Comparison of ENCODE assay signal across 18 cellular contexts in genomic region chr14:85688024-85688423, GRCh38.
DNase-seq lines count a peak whose midpoint lies in the region; ATAC-seq and TF ChIP-seq lines count a peak whose summit lies in the region.
"Had no signal": no experiment of that assay in that cellular context is flagged by ENCODE, and none has a peak within 500 bp of the region (broad histone marks: within the 10 kb centered on the region; RNA-seq: fewer than 3 reads in every experiment).

No MANE protein-coding gene starts in this region.

- no peak overlapping the region for H2AFZ ChIP-seq in osteoblast (ENCODE audit: low read length)

- H3K4me2 ChIP-seq in osteoblast (ENCODE audit: insufficient read depth, low read length) = no peak overlapping the region

- H3K27ac ChIP-seq in osteoblast (ENCODE audit: low read depth, low read length) (no peak overlapping the region), RWPE1 (no peak overlapping the region)
- H3K27ac ChIP-seq: colonic mucosa, thyroid gland had no signal

- ATAC-seq in GM21619 (IDR thresholded peaks at IDR 0.05; ENCODE audit: unreplicated experiment) (no peak), HG03378 (IDR thresholded peaks at IDR 0.05; ENCODE audit: unreplicated experiment) (no peak)
- ATAC-seq: stimulated activated memory B cell treated with anti-CD40 and anti-IgM and Interleukin-4, amounts not matched to agents 10 μg/mL and 1 μg/mL and 100 μg/mL, for 72 hours had no signal

- H3K9me3 ChIP-seq in adipocyte (ENCODE audit: control insufficient read depth, low read length) (no peaks in the 10 kb centered on the region), osteoblast (ENCODE audit: low read depth, low read length) (no peaks in the 10 kb centered on the region)
- H3K9me3 ChIP-seq: colonic mucosa, thyroid gland had no signal

- H4K20me1 ChIP-seq in osteoblast (ENCODE audit: insufficient read depth, low read length) = no peaks in the 10 kb centered on the region

- H3K27me3 ChIP-seq in adipocyte (replicated peaks; ENCODE audit: control insufficient read depth, insufficient read depth, low read length) (no peaks in the 10 kb centered on the region), osteoblast (ENCODE audit: insufficient read depth, low read length) (no peaks in the 10 kb centered on the region)
- H3K27me3 ChIP-seq: colonic mucosa, thyroid gland had no signal

- no peaks in the 10 kb centered on the region for H3K79me2 ChIP-seq in osteoblast (ENCODE audit: insufficient read depth, low read length)

- no peak for TF ChIP-seq CTCF in fibroblast of villous mesenchyme (IDR thresholded peaks at IDR 0.05; ENCODE audit: insufficient read depth, low read depth, low read length)
- no peak for TF ChIP-seq CTCF in osteoblast (IDR thresholded peaks at IDR 0.05; ENCODE audit: extremely low read depth, low read depth, low read length)
- TF ChIP-seq CTCF in RWPE1 (conservative IDR thresholded peaks at IDR 0.05; ENCODE audit: low read depth) = no peak

- POLR2A ChIA-PET in RWPE1 (lab: Yijun Ruan, JAX; ENCODE audit: low non-redundant PET) = no interaction called here

- H3K9ac ChIP-seq in adipocyte (ENCODE audit: low read length) = peak overlapping the region; percentile 60

- DNase-seq in HCEC 1CT (peak; percentile 16), adipocyte (ENCODE audit: low read depth) (peak; percentile 85), fibroblast of villous mesenchyme (ENCODE audit: low read depth) (peak; percentile 72), osteoblast (ENCODE audit: insufficient read length, low spot score, missing footprints) (peak; percentile 42), RWPE1 (ENCODE audit: low spot score) (no peak), NCI-H82 treated with DMSO at 0.1 percent for 48 hours (lab: John Stamatoyannopoulos, UW; ENCODE audit: unreplicated experiment) (no peak)
- DNase-seq: activated naive CD4-positive, alpha-beta T cell treated with Interleukin-2 at 50 U/mL for 16 hours; CD4-positive, alpha-beta memory T cell; colonic mucosa; DMS153; GDM1; H7; NCI-H1694 treated with DMSO at 0.1 percent for 48 hours; NCI-H446; thyroid gland had no signal

- H3K4me1 ChIP-seq in adipocyte (ENCODE audit: control insufficient read depth, insufficient read depth, low read length) (peaks cover 23% of the 10 kb centered on the region), osteoblast (ENCODE audit: insufficient read depth, low read length) (no peaks in the 10 kb centered on the region)
- H3K4me1 ChIP-seq: colonic mucosa, thyroid gland had no signal

- CTCF ChIA-PET in RWPE1 (lab: Yijun Ruan, JAX) = no interaction called here

- H3K36me3 ChIP-seq in adipocyte (ENCODE audit: control insufficient read depth, insufficient read depth, low read length, severe bottlenecking) (no peaks in the 10 kb centered on the region), osteoblast (ENCODE audit: insufficient read depth, low read length) (no peaks in the 10 kb centered on the region)
- H3K36me3 ChIP-seq: colonic mucosa, thyroid gland had no signal

- H3K4me3 ChIP-seq in adipocyte (ENCODE audit: low read length) (peak overlapping the region; percentile 51), fibroblast of villous mesenchyme (ENCODE audit: low read depth, low read length) (no peak overlapping the region), osteoblast (ENCODE audit: insufficient read depth, low read length) (no peak overlapping the region)
- H3K4me3 ChIP-seq: colonic mucosa, thyroid gland had no signal

Comparison
In these comparisons a context has a peak if more than half of its experiments do, and no peak if none do; other contexts are left out.
1. DNase-seq: peak in HCEC 1CT (single experiment), adipocyte (single experiment), fibroblast of villous mesenchyme (single experiment) and osteoblast (single experiment); none in RWPE1 (single experiment) and NCI-H82 treated with DMSO at 0.1 percent for 48 hours (single experiment).